ENCODE assay signal across 2 cellular contexts in genomic region chr2:73385486-73386341, GRCh38.
TF ChIP-seq lines count a peak whose summit lies in the region.

TSS of gene ALMS1 (plus strand) at chr2:73385836. CDS start at chr2:73385869, 33 bp downstream.

TF ChIP-seq in A549, 52 proteins besides CTCF, POLR2A, EP300 and RAD21 (continued from another document):
- TF ChIP-seq CHD2 (IDR thresholded peaks at IDR 0.05; ENCODE audit: low read length, partially characterized antibody) (no peak), NFE2L2 (conservative IDR thresholded peaks at IDR 0.05; ENCODE audit: low read length) (no peak), MAFK (IDR thresholded peaks at IDR 0.05; ENCODE audit: partially characterized antibody) (no peak), HDAC2 (IDR thresholded peaks at IDR 0.05) (0 out of 2 replicates have a peak, but pooled peaks have one; percentile 31), MAX (IDR thresholded peaks at IDR 0.05) (peak; percentile 72), MYC (IDR thresholded peaks at IDR 0.05; ENCODE audit: borderline replicate concordance, low read length) (no peak), REST (IDR thresholded peaks at IDR 0.05) (no peak), GATA3 (IDR thresholded peaks at IDR 0.05; ENCODE audit: borderline replicate concordance) (no peak), PHF8 (IDR thresholded peaks at IDR 0.05; ENCODE audit: borderline replicate concordance, low read depth) (peak; percentile 72; the same call in 1 of the 2 replicates), CHD4 (IDR thresholded peaks at IDR 0.05; ENCODE audit: borderline replicate concordance) (no peak), FOSL2 (IDR thresholded peaks at IDR 0.05) (no peak), FOSL2 (CRISPR knock-in tag; IDR thresholded peaks at IDR 0.05) (no peak)

TF ChIP-seq in K562, 482 proteins besides CTCF, POLR2A, EP300 and RAD21 (continued from another document and continues in another):
- TF ChIP-seq ZNF277 (CRISPR knock-in tag; IDR thresholded peaks at IDR 0.05; ENCODE audit: borderline replicate concordance): no peak
- TF ChIP-seq ETV5 (CRISPR knock-in tag; IDR thresholded peaks at IDR 0.05; ENCODE audit: low read depth): no peak; the same call in 1 of the 2 replicates
- TF ChIP-seq CBFA2T3 (IDR thresholded peaks at IDR 0.05): no peak
- TF ChIP-seq PHF8 (IDR thresholded peaks at IDR 0.05; ENCODE audit: borderline replicate concordance, low read length): peak; percentile 82
- peak in 1 of 2 experiments; percentile 57; a peak in 1 of 4 replicates for TF ChIP-seq ZNF639 (CRISPR knock-in tag; conservative IDR thresholded peaks at IDR 0.05 in 1 of 2, IDR thresholded peaks at IDR 0.05 in 1 of 2)
- TF ChIP-seq HMBOX1 (IDR thresholded peaks at IDR 0.05): no peak
- no peak for TF ChIP-seq ZNF77 (CRISPR knock-in tag; IDR thresholded peaks at IDR 0.05)
- 0 out of 2 replicates have a peak, but pooled peaks have one; percentile 20 for TF ChIP-seq ETV1 (tag; conservative IDR thresholded peaks at IDR 0.05; ENCODE audit: low read depth)
- no peak for TF ChIP-seq CLOCK (CRISPR knock-in tag; IDR thresholded peaks at IDR 0.05; ENCODE audit: borderline replicate concordance)
- TF ChIP-seq ZNF395 (CRISPR knock-in tag; IDR thresholded peaks at IDR 0.05): peak; percentile 81
- TF ChIP-seq ZBTB11 (CRISPR knock-in tag; IDR thresholded peaks at IDR 0.05): peak in 1 of 3 experiments; percentile 51; a peak in 1 of 6 replicates
- TF ChIP-seq ATF3 (IDR thresholded peaks at IDR 0.05): no peak
- no peak for TF ChIP-seq ATF3 (CRISPR knock-in tag; conservative IDR thresholded peaks at IDR 0.05)
- TF ChIP-seq NFATC3 (IDR thresholded peaks at IDR 0.05): no peak
- peak; percentile 77 for TF ChIP-seq EP400 (IDR thresholded peaks at IDR 0.05)
- TF ChIP-seq ZNF778 (CRISPR knock-in tag; IDR thresholded peaks at IDR 0.05): no peak
- no peak for TF ChIP-seq THRAP3 (IDR thresholded peaks at IDR 0.05; ENCODE audit: borderline replicate concordance)
- peak; percentile 84 for TF ChIP-seq EGR1 (conservative IDR thresholded peaks at IDR 0.05)
- no peak for TF ChIP-seq TRIM25 (IDR thresholded peaks at IDR 0.05; ENCODE audit: borderline replicate concordance)
- TF ChIP-seq VEZF1 (CRISPR knock-in tag; IDR thresholded peaks at IDR 0.05): peak; percentile 96
- peak; percentile 80 for TF ChIP-seq CREB1 (IDR thresholded peaks at IDR 0.05)
- TF ChIP-seq CREB1 (CRISPR knock-in tag; IDR thresholded peaks at IDR 0.05): no peak; the same call in 1 of the 2 replicates
- no peak for TF ChIP-seq ZNF695 (CRISPR knock-in tag; IDR thresholded peaks at IDR 0.05)
- peak; percentile 76 for TF ChIP-seq RBBP5 (IDR thresholded peaks at IDR 0.05; ENCODE audit: borderline replicate concordance, insufficient read depth, low read length, poor library complexity, severe bottlenecking)
- TF ChIP-seq ZNF445 (CRISPR knock-in tag; IDR thresholded peaks at IDR 0.05; ENCODE audit: low read depth): no peak
- no peak for TF ChIP-seq SETDB1 (IDR thresholded peaks at IDR 0.05; ENCODE audit: low read length)
- no peak for TF ChIP-seq STAT6 (CRISPR knock-in tag; IDR thresholded peaks at IDR 0.05)
- TF ChIP-seq CEBPB (tag; IDR thresholded peaks at IDR 0.05): no peak
- no peak for TF ChIP-seq BCL6 (CRISPR knock-in tag; IDR thresholded peaks at IDR 0.05)
- peak; percentile 93 for TF ChIP-seq HNRNPLL (IDR thresholded peaks at IDR 0.05; ENCODE audit: low read depth, low read length, poor library complexity, severe bottlenecking)
- no peak for TF ChIP-seq GABPB2 (CRISPR knock-in tag; conservative IDR thresholded peaks at IDR 0.05)
- TF ChIP-seq ZNF280A (IDR thresholded peaks at IDR 0.05; ENCODE audit: low read depth, partially characterized antibody): no peak
- no peak for TF ChIP-seq ZNF143 (CRISPR knock-in tag; IDR thresholded peaks at IDR 0.05)
- TF ChIP-seq PPARD (CRISPR knock-in tag; IDR thresholded peaks at IDR 0.05): no peak
